28 cellular contexts compared by ENCODE assay signal in the genomic region with DNA sequence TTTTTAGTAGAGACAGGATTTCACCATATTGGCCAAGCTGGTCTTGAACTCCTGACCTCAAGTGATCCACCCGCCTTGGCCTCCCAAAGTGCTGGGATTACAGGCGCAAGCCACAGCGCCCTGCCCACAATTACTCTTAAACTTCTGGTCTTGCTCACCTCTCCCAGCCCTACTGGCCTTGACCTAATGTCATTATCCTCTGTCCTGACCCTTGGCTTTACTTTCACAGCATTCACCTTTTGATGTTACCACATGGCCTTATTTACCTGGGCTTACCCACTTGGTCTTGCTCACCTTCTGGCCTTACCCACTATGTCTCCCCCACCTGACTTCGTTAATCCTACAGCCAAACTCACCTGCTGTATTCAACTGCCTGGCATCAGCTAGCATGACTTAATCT.
"Had no signal": no experiment of that assay in that cellular context is flagged by ENCODE, and none has a peak within 500 bp of the region (broad histone marks: within the 10 kb centered on the region; RNA-seq: fewer than 3 reads in every experiment).

No MANE protein-coding gene starts in this region.

- H3K36me3 ChIP-seq: heart right ventricle, left lung, neural progenitor cell, neutrophil, sigmoid colon, tibial nerve, uterus had no signal

- H3K4me1 Mint-ChIP-seq: mesothelial cell of epicardium; natural killer cell; neural progenitor cell; stimulated activated naive CD8-positive, alpha-beta T cell treated with anti-CD3 and anti-CD28 coated beads, Interleukin-15, amount 100 ng/mL, for 72 hours had no signal

- H3K4me3 Mint-ChIP-seq: mesothelial cell of epicardium; naive B cell; natural killer cell; nephron progenitor cell; neural progenitor cell; stimulated activated memory B cell treated with anti-CD40 and anti-IgM and Interleukin-4, amounts not matched to agents 10 μg/mL and 1 μg/mL and 100 μg/mL, for 72 hours; stimulated activated naive CD8-positive, alpha-beta T cell treated with anti-CD3 and anti-CD28 coated beads, Interleukin-15, amount 100 ng/mL, for 72 hours; type B pancreatic cell had no signal

- H3K27me3 ChIP-seq: hepatocyte, left lung, neural progenitor cell, neutrophil, sigmoid colon, tibial nerve, uterus had no signal

- H3K9me3 ChIP-seq: heart right ventricle, left lung, neutrophil, sigmoid colon, tibial nerve, uterus had no signal

- H3K4me3 ChIP-seq: heart right ventricle, hepatocyte, left lung, lung, neural progenitor cell, sigmoid colon, tibial nerve, uterus had no signal

- DNase-seq: heart right ventricle; islet precursor cell; left lung; mesendoderm; naive B cell; natural killer cell; nephron progenitor cell; occipital lobe; right cardiac atrium; sigmoid colon; small intestine; stimulated activated CD4-positive, alpha-beta T cell treated with anti-CD3 and anti-CD28 coated beads, Interleukin-1b, Interleukin-23, amount 100 ng/mL, for 48 hours; stimulated activated CD4-positive, alpha-beta T cell treated with anti-CD3 and anti-CD28 coated beads, Interleukin-2, amount 100 ng/mL, for 48 hours; stimulated activated CD4-positive, alpha-beta T cell treated with anti-CD3 and anti-CD28 coated beads, Interleukin-4, amount 100 ng/mL, for 4 hours; stimulated activated CD8-positive, alpha-beta memory T cell treated with anti-CD3 and anti-CD28 coated beads, Interleukin-4, amount 100 ng/mL, for 48 hours; stimulated activated naive CD4-positive, alpha-beta T cell treated with Interleukin-2 at 50 U/mL for 16 hours; stimulated activated naive CD8-positive, alpha-beta T cell treated with anti-CD3 and anti-CD28 coated beads, Interleukin-15, amount 100 ng/mL, for 72 hours; substantia nigra; uterus had no signal

- ATAC-seq: heart right ventricle; left lung; natural killer cell; right cardiac atrium; stimulated activated memory B cell treated with anti-CD40 and anti-IgM and Interleukin-4, amounts not matched to agents 10 μg/mL and 1 μg/mL and 100 μg/mL, for 72 hours had no signal

- H3K27ac ChIP-seq: heart right ventricle, hepatocyte, left lung, neural progenitor cell, neutrophil, parathyroid adenoma, sigmoid colon, tibial nerve, uterus had no signal

- H3K4me1 ChIP-seq: heart right ventricle, left lung, neural progenitor cell, parathyroid adenoma, sigmoid colon, tibial nerve, uterus had no signal

- H3K36me3 Mint-ChIP-seq: mesothelial cell of epicardium; naive B cell; natural killer cell; neural progenitor cell; stimulated activated memory B cell treated with anti-CD40 and anti-IgM and Interleukin-4, amounts not matched to agents 10 μg/mL and 1 μg/mL and 100 μg/mL, for 72 hours; type B pancreatic cell had no signal

- H3K27ac Mint-ChIP-seq: mesothelial cell of epicardium; naive B cell; natural killer cell; nephron progenitor cell; neural progenitor cell; stimulated activated memory B cell treated with anti-CD40 and anti-IgM and Interleukin-4, amounts not matched to agents 10 μg/mL and 1 μg/mL and 100 μg/mL, for 72 hours; stimulated activated naive CD8-positive, alpha-beta T cell treated with anti-CD3 and anti-CD28 coated beads, Interleukin-15, amount 100 ng/mL, for 72 hours; type B pancreatic cell had no signal

- H3K27me3 Mint-ChIP-seq: naive B cell; stimulated activated memory B cell treated with anti-CD40 and anti-IgM and Interleukin-4, amounts not matched to agents 10 μg/mL and 1 μg/mL and 100 μg/mL, for 72 hours; stimulated activated naive CD8-positive, alpha-beta T cell treated with anti-CD3 and anti-CD28 coated beads, Interleukin-15, amount 100 ng/mL, for 72 hours; type B pancreatic cell had no signal
